Comparison of ENCODE assay signal across 9 cellular contexts in the genomic region with DNA sequence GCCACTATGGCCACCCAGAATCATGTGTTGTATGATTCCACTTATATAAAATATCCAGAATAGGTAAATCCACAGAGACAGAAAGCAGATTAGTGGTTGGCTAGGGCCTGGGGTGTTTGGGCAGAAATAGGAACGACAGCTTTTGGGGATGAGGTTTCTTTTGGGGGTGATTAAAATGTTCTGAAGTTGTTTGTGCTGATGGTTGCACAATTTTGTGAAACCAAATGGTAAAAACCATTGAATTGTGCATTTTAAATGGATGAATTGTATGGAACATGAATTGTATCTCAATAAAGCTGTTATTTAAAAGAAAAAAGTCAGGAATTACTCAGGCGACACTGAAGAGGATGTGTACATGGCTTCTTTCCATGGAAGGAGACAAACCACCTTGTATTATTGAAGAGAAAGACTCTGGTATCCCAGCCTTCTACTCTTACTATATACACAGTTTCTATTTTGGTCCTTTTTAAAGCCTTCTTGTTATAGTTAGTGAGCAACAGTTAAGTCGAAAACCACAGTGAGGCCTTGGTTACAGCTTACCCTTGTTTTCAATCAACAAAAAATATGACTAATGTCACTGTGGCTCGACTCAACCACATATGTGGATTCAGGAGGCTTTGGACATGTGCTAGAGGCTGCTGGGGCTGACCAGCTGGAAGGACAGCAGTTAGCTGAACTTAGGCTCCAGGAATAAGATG. TPM values are rescaled to one million over a fixed set of nuclear protein-coding genes. Genes with fewer than 3 reads are reported as not detected.
DNase-seq lines count a peak whose midpoint lies in the region; ATAC-seq and TF ChIP-seq lines count a peak whose summit lies in the region.
"Had no signal": no experiment of that assay in that cellular context is flagged by ENCODE, and none has a peak within 500 bp of the region (broad histone marks: within the 10 kb centered on the region; RNA-seq: fewer than 3 reads in every experiment).

No MANE protein-coding gene starts in this region.

- H3K4me1 ChIP-seq in ACC112 (ENCODE audit: control insufficient read depth, insufficient read depth, low read length, unreplicated experiment) (peaks cover 37% of the 10 kb centered on the region), SJSA1 (replicated peaks) (peaks cover 19% of the 10 kb centered on the region), upper lobe of right lung (peaks cover 39% of the 10 kb centered on the region), vagina (peaks cover 20% of the 10 kb centered on the region)

- no peak for TF ChIP-seq POLR2A in vagina (IDR thresholded peaks at IDR 0.05)

- H3K79me2 ChIP-seq in ACC112 (ENCODE audit: control insufficient read depth, insufficient read depth, low read length, unreplicated experiment), result no peaks in the 10 kb centered on the region

- H3K27me3 ChIP-seq in ACC112 (ENCODE audit: insufficient read depth, low read length) (no peaks in the 10 kb centered on the region), SJSA1 (replicated peaks) (no peaks in the 10 kb centered on the region), upper lobe of right lung (no peaks in the 10 kb centered on the region), vagina (no peaks in the 10 kb centered on the region)
- H3K27me3 ChIP-seq: heart right ventricle had no signal

- H3K9me3 ChIP-seq in SJSA1 (replicated peaks) (no peaks in the 10 kb centered on the region), upper lobe of right lung (no peaks in the 10 kb centered on the region), vagina (no peaks in the 10 kb centered on the region)
- H3K9me3 ChIP-seq: heart right ventricle had no signal

- H3K27ac ChIP-seq in ACC112 (ENCODE audit: low read depth, low read length), result peak overlapping the region; percentile 85
- peak overlapping the region; percentile 56 for H3K27ac ChIP-seq in SJSA1
- peak overlapping the region; percentile 17 for H3K27ac ChIP-seq in upper lobe of right lung
- H3K27ac ChIP-seq in vagina, result no peak overlapping the region

- intact Hi-C loops in upper lobe of right lung (cut with DNase I) (no loop called here), vagina (cut with DNase I) (no loop called here)

- H3K36me3 ChIP-seq in ACC112 (ENCODE audit: insufficient read depth, low read length) (peaks cover 1% of the 10 kb centered on the region; the same call in 1 of the 2 replicates), SJSA1 (no peaks in the 10 kb centered on the region), upper lobe of right lung (no peaks in the 10 kb centered on the region), vagina (no peaks in the 10 kb centered on the region)
- H3K36me3 ChIP-seq: heart right ventricle had no signal

- TF ChIP-seq CTCF in upper lobe of right lung (IDR thresholded peaks at IDR 0.05) (no peak), vagina (IDR thresholded peaks at IDR 0.05) (no peak)

- ATAC-seq in GM18519 (IDR thresholded peaks at IDR 0.05; ENCODE audit: low FRiP score, unreplicated experiment) (peak; percentile 95), HG03025 (IDR thresholded peaks at IDR 0.05; ENCODE audit: low FRiP score, unreplicated experiment) (peak; percentile 84), upper lobe of right lung (peak; percentile 8)

- DNase-seq in SJSA1 (ENCODE audit: low read depth in 1 of 2, low spot score in 2 of 2) (peak; percentile 81 to 93), foreskin melanocyte (peak; percentile 91), upper lobe of right lung (no peak), vagina (ENCODE audit: extremely low spot score in 2 of 2) (no peak), NCI-H1694 treated with DMSO at 0.1 percent for 48 hours (lab: John Stamatoyannopoulos, UW) (no peak)
- DNase-seq: heart right ventricle had no signal

- H3K4me3 ChIP-seq in ACC112 (ENCODE audit: low read depth, low read length) (no peak overlapping the region), SJSA1 (no peak overlapping the region), upper lobe of right lung (no peak overlapping the region), vagina (no peak overlapping the region)
- H3K4me3 ChIP-seq: heart right ventricle had no signal

- H2AFZ ChIP-seq in ACC112 (ENCODE audit: low read length, unreplicated experiment), result no peak overlapping the region

RNA-seq across cellular contexts. Expression of a gene that starts 57.1 kb away (rescaled TPM):
- 21.8 and 32.2 TPM in 2 replicates for total RNA-seq in SJSA1 (2014; rRNA removed; shearing (Covaris generic))
- total RNA-seq in upper lobe of right lung (97.0 TPM), vagina (98.7 TPM)

Comparison
In these comparisons a context has a peak if more than half of its experiments do, and no peak if none do; other contexts are left out.
1. ATAC-seq: peak in every context shown above with its lines; median percentile 95 in GM18519; 84 in HG03025; 8 in upper lobe of right lung.
2. DNase-seq: peak in SJSA1 (2 of 2) and foreskin melanocyte (single experiment); none in upper lobe of right lung (single experiment), vagina (0 of 2) and NCI-H1694 treated with DMSO at 0.1 percent for 48 hours (single experiment).